In genomic region chrX:39966186-39966585, GRCh38 we compare ENCODE assay signal across 25 cellular contexts.
DNase-seq lines count a peak whose midpoint lies in the region; FAIRE-seq and TF ChIP-seq lines count a peak whose summit lies in the region.
"Had no signal": no experiment of that assay in that cellular context is flagged by ENCODE, and none has a peak within 500 bp of the region (broad histone marks: within the 10 kb centered on the region; RNA-seq: fewer than 3 reads in every experiment).

No MANE protein-coding gene starts in this region.

- peaks cover 4% of the 10 kb centered on the region for H3K27me3 Mint-ChIP-seq in astrocyte (ENCODE audit: low read depth, unreplicated experiment)
- no peaks in the 10 kb centered on the region for H3K27me3 Mint-ChIP-seq in activated CD4-positive, alpha-beta T cell treated with anti-CD3 and anti-CD28 coated beads, Interleukin-2, amount 10 ng/mL, durations not matched to agents 24 days and 14 days

- TF ChIP-seq CTCF in HEK293 (tag by site-specific recombination; IDR thresholded peaks at IDR 0.05) (no peak), astrocyte (IDR thresholded peaks at IDR 0.05; ENCODE audit: insufficient read depth, low read depth, low read length) (no peak)

- H3K9me3 Mint-ChIP-seq in astrocyte (ENCODE audit: unreplicated experiment), result peaks cover 9% of the 10 kb centered on the region
- peaks cover 5% of the 10 kb centered on the region for H3K9me3 Mint-ChIP-seq in activated CD4-positive, alpha-beta T cell treated with anti-CD3 and anti-CD28 coated beads, Interleukin-2, amount 10 ng/mL, durations not matched to agents 24 days and 14 days

- H3K4me1 Mint-ChIP-seq in astrocyte (ENCODE audit: low read depth, unreplicated experiment), result peaks cover 5% of the 10 kb centered on the region
- H3K4me1 Mint-ChIP-seq in activated CD4-positive, alpha-beta T cell treated with anti-CD3 and anti-CD28 coated beads, Interleukin-2, amount 10 ng/mL, durations not matched to agents 24 days and 14 days, result peaks cover 14% of the 10 kb centered on the region
- H3K4me1 Mint-ChIP-seq: IgD-negative memory B cell had no signal

- H3K4me3 Mint-ChIP-seq in astrocyte (ENCODE audit: unreplicated experiment), result no peak overlapping the region
- no peak overlapping the region for H3K4me3 Mint-ChIP-seq in activated CD4-positive, alpha-beta T cell treated with anti-CD3 and anti-CD28 coated beads, Interleukin-2, amount 10 ng/mL, durations not matched to agents 24 days and 14 days
- H3K4me3 Mint-ChIP-seq: CD8-positive, alpha-beta memory T cell; IgD-negative memory B cell had no signal

- H3K27me3 ChIP-seq in BLaER1, result no peaks in the 10 kb centered on the region
- no peaks in the 10 kb centered on the region for H3K27me3 ChIP-seq in astrocyte (ENCODE audit: insufficient read depth, low read length)

- H3K36me3 Mint-ChIP-seq in astrocyte (ENCODE audit: low read depth, unreplicated experiment), result no peaks in the 10 kb centered on the region
- H3K36me3 Mint-ChIP-seq in activated CD4-positive, alpha-beta T cell treated with anti-CD3 and anti-CD28 coated beads, Interleukin-2, amount 10 ng/mL, durations not matched to agents 24 days and 14 days (ENCODE audit: low read depth), result peaks cover 3% of the 10 kb centered on the region
- H3K36me3 Mint-ChIP-seq: IgD-negative memory B cell had no signal

- POLR2A ChIA-PET in HEK293 (lab: Yijun Ruan, JAX), result no interaction called here

- CTCF ChIA-PET in HEK293 (lab: Yijun Ruan, JAX), result interaction anchor here (1.9 kb wide), 1 partner anchor 12 kb away, joined by 5 read pairs; no protein-coding TSS in a partner anchor

- DNase-seq in astrocyte (ENCODE audit: low read depth), result no peak
- DNase-seq in left kidney (ENCODE audit: low read depth, low spot score), result peak; percentile 35
- no peak for DNase-seq in mucosa of gallbladder (ENCODE audit: low spot score)
- no peak for DNase-seq in activated CD4-positive, alpha-beta T cell treated with anti-CD3 and anti-CD28 coated beads, Interleukin-2, amount 10 ng/mL, durations not matched to agents 24 days and 14 days
- no peak for DNase-seq in NCI-H1092 (lab: John Stamatoyannopoulos, UW)
- DNase-seq: AML-193; CD8-positive, alpha-beta memory T cell; DMS 273 treated with DMSO at 0.1 percent for 48 hours; DMS79 treated with DMSO at 0.1 percent for 48 hours; GF-D8; HCEC 1CT; NCI-H1105 treated with DMSO at 0.1 percent for 48 hours; NCI-H146; NCI-H2029; NCI-H524; NCI-H774; PC-3; SK-N-SH had no signal

- H3K4me2 ChIP-seq in BLaER1 (peak overlapping the region; percentile 54), astrocyte (ENCODE audit: low read length) (no peak overlapping the region)
- H3K4me2 ChIP-seq: A549, SK-N-SH had no signal

- H3K9ac ChIP-seq in BLaER1 (no peak overlapping the region), astrocyte (ENCODE audit: low read length) (no peak overlapping the region)
- H3K9ac ChIP-seq: SK-N-SH had no signal

- H3K27ac Mint-ChIP-seq in astrocyte (ENCODE audit: unreplicated experiment), result no peak overlapping the region
- H3K27ac Mint-ChIP-seq in activated CD4-positive, alpha-beta T cell treated with anti-CD3 and anti-CD28 coated beads, Interleukin-2, amount 10 ng/mL, durations not matched to agents 24 days and 14 days, result no peak overlapping the region
- H3K27ac Mint-ChIP-seq: IgD-negative memory B cell had no signal

- intact Hi-C loops in activated CD4-positive, alpha-beta T cell treated with anti-CD3 and anti-CD28 coated beads, Interleukin-2, amount 10 ng/mL, durations not matched to agents 24 days and 14 days (cut with micrococcal nuclease), result no loop called here

- H3K36me3 ChIP-seq in BLaER1 (no peaks in the 10 kb centered on the region), HEK293 (ENCODE audit: control insufficient read depth in 2 of 2, insufficient read depth in 1 of 2, low read length in 2 of 2) (no peaks in the 10 kb centered on the region), astrocyte (ENCODE audit: insufficient read depth, low read length) (no peaks in the 10 kb centered on the region)

- H3K79me2 ChIP-seq in astrocyte (ENCODE audit: insufficient read depth, low read length), result no peaks in the 10 kb centered on the region

- H3K4me1 ChIP-seq in BLaER1 (peaks cover 27% of the 10 kb centered on the region), HEK293 (ENCODE audit: control insufficient read depth, insufficient read depth, low read length) (peaks cover 4% of the 10 kb centered on the region; the same call in 1 of the 2 replicates), astrocyte (ENCODE audit: insufficient read depth, low read length) (no peaks in the 10 kb centered on the region)
- H3K4me1 ChIP-seq: A549 had no signal

- H3K4me3 ChIP-seq in BLaER1 (no peak overlapping the region), HEK293 (ENCODE audit: low read depth, low read length) (no peak overlapping the region), astrocyte (ENCODE audit: insufficient read depth, low read depth, low read length) (no peak overlapping the region)
- H3K4me3 ChIP-seq: A549 had no signal

- no peaks in the 10 kb centered on the region for H4K20me1 ChIP-seq in BLaER1
- H4K20me1 ChIP-seq in astrocyte (ENCODE audit: insufficient read depth, low read length), result no peaks in the 10 kb centered on the region

- peak; percentile 60 for FAIRE-seq in astrocyte (lab: Jason Lieb, UNC)
- FAIRE-seq: A549, GM12891, GM19239 had no signal

- no peak overlapping the region for H2AFZ ChIP-seq in astrocyte (ENCODE audit: low read depth, low read length)

- H3K27ac ChIP-seq in BLaER1 (no peak overlapping the region), HEK293 (ENCODE audit: extremely low read depth, low read depth, low read length) (no peak overlapping the region), astrocyte (ENCODE audit: low read depth, low read length) (no peak overlapping the region)
- H3K27ac ChIP-seq: A549, C4-2B had no signal

- H3K9me3 ChIP-seq in BLaER1 (peaks cover 14% of the 10 kb centered on the region), HEK293 (ENCODE audit: control insufficient read depth, insufficient read depth, low read depth, low read length) (no peaks in the 10 kb centered on the region), astrocyte (ENCODE audit: insufficient read depth, low read depth, low read length) (no peaks in the 10 kb centered on the region)
- H3K9me3 ChIP-seq: SK-N-SH had no signal

TF ChIP-seq in HEK293, 187 proteins besides CTCF, POLR2A, EP300 and RAD21:
- TF ChIP-seq KLF17 (tag by site-specific recombination; IDR thresholded peaks at IDR 0.05) (no peak), ZFHX2 (tag by site-specific recombination; conservative IDR thresholded peaks at IDR 0.05) (peak; percentile 21; the same call in 1 of the 2 replicates)
